Comparison of ENCODE assay signal across 17 cellular contexts in genomic region chr4:8302331-8302730, GRCh38. TPM values are rescaled to one million over a fixed set of nuclear protein-coding genes. Genes with fewer than 3 reads are reported as not detected.
"Had no signal": no experiment of that assay in that cellular context is flagged by ENCODE, and none has a peak within 500 bp of the region (broad histone marks: within the 10 kb centered on the region; RNA-seq: fewer than 3 reads in every experiment).

No MANE protein-coding gene starts in this region.

- H3K4me3 ChIP-seq: adrenal gland, colonic mucosa, tibial artery, vagina had no signal

- ATAC-seq: activated T-helper 17 cell treated with anti-CD3 and anti-CD28 coated beads, Interleukin-2, amount 50 U/mL, for 72 hours; esophagus mucosa; left ventricle myocardium superior; stimulated activated naive B cell treated with anti-CD40 and anti-IgM and Interleukin-4, amounts not matched to agents 10 μg/mL and 1 μg/mL and 100 μg/mL, for 72 hours had no signal

- DNase-seq: activated CD4-positive, alpha-beta T cell treated with anti-CD3 and anti-CD28 coated beads, Interleukin-2, amount 10 ng/mL, durations not matched to agents 7 days and 5 days; activated CD4-positive, CD25-positive, alpha-beta regulatory T cell; activated naive CD4-positive, alpha-beta T cell treated with anti-CD3 and anti-CD28 coated beads, Interleukin-2, amount 10 ng/mL, durations not matched to agents 7 days and 5 days; caudate nucleus; colonic mucosa; hippocampal formation; left ventricle myocardium superior; mesendoderm; nephron progenitor cell; stimulated activated CD4-positive, alpha-beta T cell treated with anti-CD3 and anti-CD28 coated beads, Interleukin-2, amount 100 ng/mL, for 48 hours; stimulated activated naive B cell treated with anti-CD40 and anti-IgM and Interleukin-4, amounts not matched to agents 10 μg/mL and 1 μg/mL and 100 μg/mL, for 72 hours had no signal

- H3K36me3 ChIP-seq: adrenal gland, colonic mucosa, tibial artery, vagina had no signal

- H3K27ac Mint-ChIP-seq: activated CD4-positive, alpha-beta T cell treated with anti-CD3 and anti-CD28 coated beads, Interleukin-2, amount 10 ng/mL, durations not matched to agents 7 days and 5 days; activated naive CD4-positive, alpha-beta T cell treated with anti-CD3 and anti-CD28 coated beads, Interleukin-2, amount 10 ng/mL, durations not matched to agents 7 days and 5 days; activated T-helper 17 cell treated with anti-CD3 and anti-CD28 coated beads, Interleukin-2, amount 50 U/mL, for 72 hours; nephron progenitor cell; stimulated activated naive B cell treated with anti-CD40 and anti-IgM and Interleukin-4, amounts not matched to agents 10 μg/mL and 1 μg/mL and 100 μg/mL, for 72 hours had no signal

- H3K27me3 Mint-ChIP-seq: activated CD4-positive, alpha-beta T cell treated with anti-CD3 and anti-CD28 coated beads, Interleukin-2, amount 10 ng/mL, durations not matched to agents 7 days and 5 days had no signal

- H3K4me1 Mint-ChIP-seq: activated CD4-positive, alpha-beta T cell treated with anti-CD3 and anti-CD28 coated beads, Interleukin-2, amount 10 ng/mL, durations not matched to agents 7 days and 5 days; activated naive CD4-positive, alpha-beta T cell treated with anti-CD3 and anti-CD28 coated beads, Interleukin-2, amount 10 ng/mL, durations not matched to agents 7 days and 5 days; activated T-helper 17 cell treated with anti-CD3 and anti-CD28 coated beads, Interleukin-2, amount 50 U/mL, for 72 hours had no signal

- H3K4me1 ChIP-seq: colonic mucosa had no signal

- H3K9me3 ChIP-seq: adrenal gland, colonic mucosa, tibial artery, vagina had no signal

- H3K27me3 ChIP-seq: adrenal gland, colonic mucosa, vagina had no signal

- H3K36me3 Mint-ChIP-seq: activated naive CD4-positive, alpha-beta T cell treated with anti-CD3 and anti-CD28 coated beads, Interleukin-2, amount 10 ng/mL, durations not matched to agents 7 days and 5 days; stimulated activated naive B cell treated with anti-CD40 and anti-IgM and Interleukin-4, amounts not matched to agents 10 μg/mL and 1 μg/mL and 100 μg/mL, for 72 hours had no signal

- H3K4me3 Mint-ChIP-seq: activated CD4-positive, alpha-beta T cell treated with anti-CD3 and anti-CD28 coated beads, Interleukin-2, amount 10 ng/mL, durations not matched to agents 7 days and 5 days; activated naive CD4-positive, alpha-beta T cell treated with anti-CD3 and anti-CD28 coated beads, Interleukin-2, amount 10 ng/mL, durations not matched to agents 7 days and 5 days; activated T-helper 17 cell treated with anti-CD3 and anti-CD28 coated beads, Interleukin-2, amount 50 U/mL, for 72 hours; nephron progenitor cell; stimulated activated naive B cell treated with anti-CD40 and anti-IgM and Interleukin-4, amounts not matched to agents 10 μg/mL and 1 μg/mL and 100 μg/mL, for 72 hours had no signal

- H3K27ac ChIP-seq: adrenal gland, colonic mucosa, tibial artery, vagina had no signal

- H3K9me3 Mint-ChIP-seq: activated CD4-positive, alpha-beta T cell treated with anti-CD3 and anti-CD28 coated beads, Interleukin-2, amount 10 ng/mL, durations not matched to agents 7 days and 5 days had no signal

RNA-seq across cellular contexts. Expression of gene HTRA3, which starts 32.8 kb away (rescaled TPM):
- total RNA-seq: activated CD4-positive, alpha-beta T cell treated with anti-CD3 and anti-CD28 coated beads, Interleukin-2, amount 10 ng/mL, durations not matched to agents 7 days and 5 days; activated T-helper 17 cell treated with anti-CD3 and anti-CD28 coated beads, Interleukin-2, amount 50 U/mL, for 72 hours had no signal
- polyA plus RNA-seq: keratinocyte had no signal
